Comparison of ENCODE assay signal across 1 cellular context in genomic region chr13:76519685-76520084, GRCh38.
TF ChIP-seq lines count a peak whose summit lies in the region.

No MANE protein-coding gene starts in this region.

TF ChIP-seq in IMR-90, 13 proteins besides CTCF, POLR2A, EP300 and RAD21:
- TF ChIP-seq RFX5 (IDR thresholded peaks at IDR 0.05; ENCODE audit: low read depth, low read length): no peak
- TF ChIP-seq MAZ (IDR thresholded peaks at IDR 0.05; ENCODE audit: borderline replicate concordance, low read depth, low read length): no peak
- TF ChIP-seq ELK1 (IDR thresholded peaks at IDR 0.05; ENCODE audit: borderline replicate concordance, low read depth, low read length): no peak
- no peak for TF ChIP-seq NFE2L2 (IDR thresholded peaks at IDR 0.05; ENCODE audit: low read depth, low read length)
- no peak for TF ChIP-seq MAFK (IDR thresholded peaks at IDR 0.05; ENCODE audit: low read depth, low read length)
- TF ChIP-seq BHLHE40 (IDR thresholded peaks at IDR 0.05; ENCODE audit: low read depth, low read length): no peak
TF ChIP-seq in IMR-90: peak in this region for 0.
